1 cellular context compared by ENCODE assay signal in genomic region chr22:22462813-22463567, GRCh38.
TF ChIP-seq lines count a peak whose summit lies in the region.

No MANE protein-coding gene starts in this region.

TF ChIP-seq in K562, 482 proteins besides CTCF, POLR2A, EP300 and RAD21 (continued from another document and continues in another):
- TF ChIP-seq CTCFL (IDR thresholded peaks at IDR 0.05; ENCODE audit: borderline replicate concordance, insufficient read depth, low read depth, low read length, poor library complexity, severe bottlenecking) (peak; percentile 64), ZNF217 (CRISPR knock-in tag; IDR thresholded peaks at IDR 0.05) (0 out of 2 replicates have a peak, but pooled peaks have one; percentile 52), GABPB2 (CRISPR knock-in tag; conservative IDR thresholded peaks at IDR 0.05) (no peak), HINFP (tag; conservative IDR thresholded peaks at IDR 0.05; ENCODE audit: low read depth) (no peak), PKNOX1 (IDR thresholded peaks at IDR 0.05) (no peak), GATAD2A (IDR thresholded peaks at IDR 0.05) (no peak), ZFP30 (CRISPR knock-in tag; IDR thresholded peaks at IDR 0.05; ENCODE audit: borderline replicate concordance) (no peak; the same call in 1 of the 2 replicates), SMARCA4 (IDR thresholded peaks at IDR 0.05) (no peak), RBM15 (IDR thresholded peaks at IDR 0.05; ENCODE audit: insufficient read depth, low read length) (no peak), KLF6 (CRISPR knock-in tag; IDR thresholded peaks at IDR 0.05; ENCODE audit: borderline replicate concordance) (no peak), CHD4 (IDR thresholded peaks at IDR 0.05; ENCODE audit: insufficient read depth, insufficient replicate concordance, low read depth, low read length, poor library complexity, severe bottlenecking) (peak; percentile 85), DLX4 (CRISPR knock-in tag; IDR thresholded peaks at IDR 0.05) (no peak), SUPT5H (IDR thresholded peaks at IDR 0.05) (no peak), GATAD2B (IDR thresholded peaks at IDR 0.05; ENCODE audit: borderline replicate concordance) (no peak; the same call in 1 of the 2 replicates), FUS (optimal IDR thresholded peaks at IDR 0.05; ENCODE audit: low read depth, low read length) (no peak), STAT6 (CRISPR knock-in tag; IDR thresholded peaks at IDR 0.05) (no peak), XRCC3 (IDR thresholded peaks at IDR 0.05) (no peak; the same call in 1 of the 2 replicates), CGGBP1 (CRISPR knock-in tag; IDR thresholded peaks at IDR 0.05) (no peak), WHSC1 (IDR thresholded peaks at IDR 0.05; ENCODE audit: low read length) (no peak), HOMEZ (CRISPR knock-in tag; IDR thresholded peaks at IDR 0.05) (0 out of 2 replicates have a peak, but pooled peaks have one; percentile 41), ZFP36 (IDR thresholded peaks at IDR 0.05; ENCODE audit: low read depth, low read length, partially characterized antibody) (no peak), ZNF740 (CRISPR knock-in tag; IDR thresholded peaks at IDR 0.05) (no peak), ZNF740 (tag; IDR thresholded peaks at IDR 0.05) (no peak; a peak in 1 of 4 replicates), TGIF2 (CRISPR knock-in tag; IDR thresholded peaks at IDR 0.05) (0 out of 2 replicates have a peak, but pooled peaks have one; percentile 55), ZNF512 (tag; IDR thresholded peaks at IDR 0.05) (no peak), GTF3C2 (IDR thresholded peaks at IDR 0.05; ENCODE audit: borderline replicate concordance, extremely low read depth, insufficient read length) (no peak), ZNF134 (CRISPR knock-in tag; conservative IDR thresholded peaks at IDR 0.05) (no peak), SLC30A9 (CRISPR knock-in tag; IDR thresholded peaks at IDR 0.05) (no peak), ZNF316 (IDR thresholded peaks at IDR 0.05) (no peak), CCNT2 (IDR thresholded peaks at IDR 0.05; ENCODE audit: borderline replicate concordance, extremely low read depth, insufficient read length, low read depth, low read length) (no peak), HIVEP1 (CRISPR knock-in tag; IDR thresholded peaks at IDR 0.05) (no peak), USF1 (CRISPR knock-in tag; IDR thresholded peaks at IDR 0.05) (no peak), VEZF1 (CRISPR knock-in tag; IDR thresholded peaks at IDR 0.05) (no peak), DIDO1 (tag; IDR thresholded peaks at IDR 0.05; ENCODE audit: low read depth) (peak; percentile 49; the same call in 1 of the 2 replicates), MCM5 (IDR thresholded peaks at IDR 0.05; ENCODE audit: low read depth) (no peak), SMARCA5 (IDR thresholded peaks at IDR 0.05) (no peak), FIP1L1 (IDR thresholded peaks at IDR 0.05; ENCODE audit: low read depth, low read length, poor library complexity, severe bottlenecking) (no peak), NCOA1 (IDR thresholded peaks at IDR 0.05; ENCODE audit: low read depth) (no peak), ZC3H8 (IDR thresholded peaks at IDR 0.05) (no peak), ZNF444 (CRISPR knock-in tag; IDR thresholded peaks at IDR 0.05) (no peak), ZNF583 (CRISPR knock-in tag; IDR thresholded peaks at IDR 0.05) (no peak), TCF15 (CRISPR knock-in tag; IDR thresholded peaks at IDR 0.05) (peak; percentile 74; the same call in 1 of the 2 replicates), SNIP1 (IDR thresholded peaks at IDR 0.05; ENCODE audit: low read depth) (no peak), MCM2 (IDR thresholded peaks at IDR 0.05; ENCODE audit: low read depth) (no peak), ATF1 (CRISPR knock-in tag; IDR thresholded peaks at IDR 0.05) (no peak), ATF1 (tag; IDR thresholded peaks at IDR 0.05) (no peak), PHF21A (IDR thresholded peaks at IDR 0.05; ENCODE audit: borderline replicate concordance, low read depth) (no peak), POLR3G (IDR thresholded peaks at IDR 0.05; ENCODE audit: extremely low read depth, insufficient read length, insufficient replicate concordance) (no peak), ATF7 (IDR thresholded peaks at IDR 0.05) (no peak), MTA3 (IDR thresholded peaks at IDR 0.05; ENCODE audit: borderline replicate concordance) (no peak)
